In the genomic region with DNA sequence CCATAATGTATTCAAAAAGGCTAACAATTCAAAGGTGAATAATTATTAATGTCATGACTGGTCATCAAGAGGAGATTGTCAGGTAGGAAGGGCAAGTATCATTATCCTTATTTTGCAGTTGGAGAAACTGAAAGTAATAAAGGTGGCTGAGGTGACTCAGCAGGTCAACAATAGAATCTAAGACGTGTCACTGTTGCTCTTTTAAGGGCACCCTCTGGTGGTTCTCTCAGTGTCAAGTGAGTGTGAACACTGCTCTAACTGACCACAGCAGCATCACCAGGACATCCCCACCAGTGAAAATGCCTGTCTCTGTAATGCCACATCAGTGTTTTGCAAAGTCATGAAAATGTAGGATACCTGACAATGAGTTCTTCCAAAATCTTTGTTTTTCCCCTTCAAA, we compare ENCODE assay signal across 11 cellular contexts.
DNase-seq lines count a peak whose midpoint lies in the region; ATAC-seq and TF ChIP-seq lines count a peak whose summit lies in the region.
"Had no signal": no experiment of that assay in that cellular context is flagged by ENCODE, and none has a peak within 500 bp of the region (broad histone marks: within the 10 kb centered on the region; RNA-seq: fewer than 3 reads in every experiment).

No MANE protein-coding gene starts in this region.

- H2AFZ ChIP-seq in MM.1S (ENCODE audit: low read length) = peak overlapping the region; percentile 74

- peaks cover 5% of the 10 kb centered on the region for H3K4me1 ChIP-seq in MM.1S (ENCODE audit: low read length)
- no peaks in the 10 kb centered on the region for H3K4me1 ChIP-seq in transverse colon
- H3K4me1 ChIP-seq in upper lobe of left lung = no peaks in the 10 kb centered on the region
- H3K4me1 ChIP-seq: right atrium auricular region had no signal

- TF ChIP-seq POLR2A in transverse colon (IDR thresholded peaks at IDR 0.05) (no peak), upper lobe of left lung (IDR thresholded peaks at IDR 0.05) (no peak)

- no peaks in the 10 kb centered on the region for H3K9me3 ChIP-seq in MM.1S (replicated peaks; ENCODE audit: insufficient read depth, low read length)
- no peaks in the 10 kb centered on the region for H3K9me3 ChIP-seq in transverse colon
- H3K9me3 ChIP-seq in upper lobe of left lung = no peaks in the 10 kb centered on the region
- H3K9me3 ChIP-seq: right atrium auricular region had no signal

- in situ Hi-C loops in transverse colon (cut with MboI; ENCODE audit: low pct_ligation_motif_present in 1 of 4, low pct_unique_long_range_greater_than_20kb in 1 of 4, low sequenced_read_pairs in 3 of 4) = no loop called here

- TF ChIP-seq EP300 in transverse colon (IDR thresholded peaks at IDR 0.05; ENCODE audit: low read depth) = no peak
- no peak for TF ChIP-seq EP300 in upper lobe of left lung (IDR thresholded peaks at IDR 0.05)

- ATAC-seq in GM19035 (IDR thresholded peaks at IDR 0.05; ENCODE audit: unreplicated experiment) (peak; percentile 99), HG02759 (IDR thresholded peaks at IDR 0.05; ENCODE audit: unreplicated experiment) (peak; percentile 89), upper lobe of left lung (ENCODE audit: low FRiP score in 2 of 2) (no peak), left lobe of liver (no peak)

- no peaks in the 10 kb centered on the region for H3K9me2 ChIP-seq in MM.1S (replicated peaks; ENCODE audit: insufficient read depth, low read length)

- H3K27ac ChIP-seq in MM.1S (ENCODE audit: low read length) (no peak overlapping the region), transverse colon (no peak overlapping the region), upper lobe of left lung (no peak overlapping the region)
- H3K27ac ChIP-seq: right atrium auricular region had no signal

- H4K20me1 ChIP-seq in MM.1S (ENCODE audit: insufficient read depth, low read length) = no peaks in the 10 kb centered on the region

- TF ChIP-seq CTCF in MM.1S (IDR thresholded peaks at IDR 0.05; ENCODE audit: low read length) (peak; percentile 59), transverse colon (IDR thresholded peaks at IDR 0.05) (no peak), upper lobe of left lung (IDR thresholded peaks at IDR 0.05) (no peak)

- DNase-seq in MM.1S = peak; percentile 83
- peak; percentile 8 for DNase-seq in transverse colon
- no peak for DNase-seq in upper lobe of left lung
- no peak for DNase-seq in left lobe of liver (ENCODE audit: low spot score)
- no peak for DNase-seq in HCEC 1CT
- DNase-seq: activated CD4-positive, alpha-beta T cell treated with anti-CD3 and anti-CD28 coated beads, Interleukin-2, amount 50 U/mL, for 1 hour; central memory CD4-positive, alpha-beta T cell; NCI-H2227 treated with DMSO at 0.1 percent for 48 hours had no signal

- H3F3A ChIP-seq in MM.1S (ENCODE audit: insufficient read depth, low read length) = no peaks in the 10 kb centered on the region

- H3K36me3 ChIP-seq in MM.1S (replicated peaks; ENCODE audit: insufficient read depth, low read length) = no peaks in the 10 kb centered on the region
- no peaks in the 10 kb centered on the region for H3K36me3 ChIP-seq in transverse colon
- H3K36me3 ChIP-seq in upper lobe of left lung = no peaks in the 10 kb centered on the region
- H3K36me3 ChIP-seq: right atrium auricular region had no signal

- intact Hi-C loops in transverse colon (cut with DNase I; ENCODE audit: low total_unique reads) = no loop called here

- no peaks in the 10 kb centered on the region for H3K79me2 ChIP-seq in MM.1S (ENCODE audit: low read length)

- H3K9ac ChIP-seq in MM.1S (ENCODE audit: low read length) = no peak overlapping the region

- no peaks in the 10 kb centered on the region for H3K27me3 ChIP-seq in MM.1S (replicated peaks; ENCODE audit: insufficient read depth, low read length)
- no peaks in the 10 kb centered on the region for H3K27me3 ChIP-seq in transverse colon
- no peaks in the 10 kb centered on the region for H3K27me3 ChIP-seq in upper lobe of left lung
- H3K27me3 ChIP-seq: right atrium auricular region had no signal

- no peak overlapping the region for H3K4me3 ChIP-seq in MM.1S (ENCODE audit: low read length)
- H3K4me3 ChIP-seq in transverse colon = no peak overlapping the region
- H3K4me3 ChIP-seq in upper lobe of left lung = no peak overlapping the region
- H3K4me3 ChIP-seq: right atrium auricular region had no signal

- WGBS in transverse colon (ENCODE audit: low coverage in 1 of 2), 2 donors = 32% methylated on average over 1 of the region's 1 CpG; no CpG with 5 or more reads in 1 of the 2 donors
- WGBS in upper lobe of left lung, 2 donors = 38 to 44% methylated on average over 1 of the region's 1 CpG

- H3K4me2 ChIP-seq in MM.1S (ENCODE audit: low read depth, low read length) = peak overlapping the region; percentile 44

Comparison
In these comparisons a context has a peak if more than half of its experiments do, and no peak if none do; other contexts are left out.
1. ATAC-seq: peak in GM19035 (single experiment) and HG02759 (single experiment); none in upper lobe of left lung (0 of 2) and left lobe of liver (single experiment).
2. DNase-seq: peak in MM.1S (single experiment) and transverse colon (single experiment); none in upper lobe of left lung (0 of 2), left lobe of liver (single experiment) and HCEC 1CT (single experiment).